34 cellular contexts compared by ENCODE assay signal in genomic region chr12:93924367-93924766, GRCh38.
"Had no signal": no experiment of that assay in that cellular context is flagged by ENCODE, and none has a peak within 500 bp of the region (broad histone marks: within the 10 kb centered on the region; RNA-seq: fewer than 3 reads in every experiment).

No MANE protein-coding gene starts in this region.

- DNase-seq: activated CD4-positive, alpha-beta memory T cell treated with anti-CD3 and anti-CD28 coated beads for 36 hours; activated CD4-positive, alpha-beta T cell treated with anti-CD3 and anti-CD28 coated beads for 36 hours; activated CD4-positive, alpha-beta T cell treated with anti-CD3 and anti-CD28 coated beads, Interleukin-2, amount 10 ng/mL, durations not matched to agents 24 days and 14 days; activated CD4-positive, CD25-positive, alpha-beta regulatory T cell; activated CD4-positive, CD25-positive, alpha-beta regulatory T cell treated with anti-CD3 and anti-CD28 coated beads, Interleukin-2, amount 50 U/mL, for 72 hours; activated CD8-positive, alpha-beta memory T cell treated with anti-CD3 and anti-CD28 coated beads, Interleukin-2, amount 10 ng/mL, durations not matched to agents 7 days and 5 days; activated CD8-positive, alpha-beta memory T cell treated with anti-CD3 and anti-CD28 coated beads, Interleukin-2, amount 50 U/mL, for 4 hours; activated CD8-positive, alpha-beta T cell treated with anti-CD3 and anti-CD28 coated beads, Interleukin-2, amount 10 ng/mL, durations not matched to agents 7 days and 5 days; activated effector memory CD4-positive, alpha-beta T cell treated with anti-CD3 and anti-CD28 coated beads, Interleukin-2, amount 50 U/mL, for 16 hours; activated naive CD4-positive, alpha-beta T cell treated with anti-CD3 and anti-CD28 coated beads for 36 hours; activated T-cell treated with anti-CD3 and anti-CD28 coated beads, Interleukin-2, amount 50 U/mL, for 1 hour; activated T-cell treated with anti-CD3 and anti-CD28 coated beads, Interleukin-2, amount 50 U/mL, for 48 hours; dorsolateral prefrontal cortex; effector memory CD4-positive, alpha-beta T cell; esophagus squamous epithelium; foreskin melanocyte; heart right ventricle; T-cell; T1000 had no signal

- H3K36me3 Mint-ChIP-seq: activated CD4-positive, alpha-beta memory T cell treated with anti-CD3 and anti-CD28 coated beads for 36 hours; activated CD8-positive, alpha-beta memory T cell treated with anti-CD3 and anti-CD28 coated beads, Interleukin-2, amount 10 ng/mL, durations not matched to agents 7 days and 5 days; T-cell had no signal

- ATAC-seq: activated CD4-positive, alpha-beta T cell treated with anti-CD3 and anti-CD28 coated beads for 36 hours; activated CD8-positive, alpha-beta memory T cell treated with anti-CD3 and anti-CD28 coated beads, Interleukin-2, amount 10 ng/mL, durations not matched to agents 7 days and 5 days; activated CD8-positive, alpha-beta T cell treated with anti-CD3 and anti-CD28 coated beads, Interleukin-2, amount 10 ng/mL, durations not matched to agents 7 days and 5 days; gastroesophageal sphincter; heart right ventricle had no signal

- H3K4me3 ChIP-seq: ascending aorta, breast epithelium, cardiac muscle cell, coronary artery, dorsolateral prefrontal cortex, esophagus squamous epithelium, gastroesophageal sphincter, heart right ventricle, hepatocyte had no signal

- H3K4me1 Mint-ChIP-seq: activated CD4-positive, alpha-beta T cell treated with anti-CD3 and anti-CD28 coated beads for 36 hours; brain; central memory CD8-positive, alpha-beta T cell had no signal

- H3K27ac Mint-ChIP-seq: activated CD4-positive, alpha-beta memory T cell treated with anti-CD3 and anti-CD28 coated beads for 36 hours; activated CD4-positive, alpha-beta T cell treated with anti-CD3 and anti-CD28 coated beads for 36 hours; activated CD4-positive, alpha-beta T cell treated with anti-CD3 and anti-CD28 coated beads, Interleukin-2, amount 10 ng/mL, durations not matched to agents 24 days and 14 days; activated CD8-positive, alpha-beta memory T cell treated with anti-CD3 and anti-CD28 coated beads, Interleukin-2, amount 10 ng/mL, durations not matched to agents 7 days and 5 days; activated CD8-positive, alpha-beta T cell treated with anti-CD3 and anti-CD28 coated beads, Interleukin-2, amount 10 ng/mL, durations not matched to agents 7 days and 5 days; activated naive CD4-positive, alpha-beta T cell treated with anti-CD3 and anti-CD28 coated beads for 36 hours; activated naive CD8-positive, alpha-beta T cell; activated T-helper 1 cell treated with anti-CD3 and anti-CD28 coated beads, Interleukin-12 subunit alpha, Interleukin-12 subunit beta, Interleukin-2, Interleukin-4 antibody, amounts not matched to agents 30 ng/mL and 10 ng/mL and 1 ng/mL, durations not matched to agents 14 hours and 24 hours and 36 hours; activated T-helper 2 cell treated with anti-CD3 and anti-CD28 coated beads, Interferon-gamma antibody, Interleukin-2, Interleukin-4, amounts not matched to agents 10 μg/mL and 5 μg/mL and 100 μg/mL, durations not matched to agents 14 hours and 24 hours and 36 hours; brain; dendritic cell treated with granulocyte-macrophage colony-stimulating factor and Interleukin-4, amounts not matched to agents 40 ng/mL and 50 ng/mL, for 4 days; T-cell; T-helper 1 cell treated with Interleukin-12 subunit alpha and Interleukin-12 subunit beta and Interleukin-4 antibody, amounts not matched to agents 30 μg/mL and 1 μg/mL, for 36 hours; T-helper 2 cell treated with Interferon-gamma antibody and Interleukin-4, amounts not matched to agents 5 μg/mL and 100 μg/mL, for 36 hours had no signal

- H3K27me3 Mint-ChIP-seq: activated CD4-positive, alpha-beta memory T cell treated with anti-CD3 and anti-CD28 coated beads for 36 hours; activated CD4-positive, alpha-beta T cell treated with anti-CD3 and anti-CD28 coated beads for 36 hours; activated CD4-positive, alpha-beta T cell treated with anti-CD3 and anti-CD28 coated beads, Interleukin-2, amount 10 ng/mL, durations not matched to agents 24 days and 14 days; activated naive CD8-positive, alpha-beta T cell; dendritic cell treated with granulocyte-macrophage colony-stimulating factor and Interleukin-4, amounts not matched to agents 40 ng/mL and 50 ng/mL, for 4 days; T-cell had no signal

- H2AFZ ChIP-seq: hepatocyte had no signal

- H3K9me3 Mint-ChIP-seq: central memory CD8-positive, alpha-beta T cell had no signal

- H3K27me3 ChIP-seq: ascending aorta, breast epithelium, cardiac muscle cell, dorsolateral prefrontal cortex, esophagus squamous epithelium, gastroesophageal sphincter, heart right ventricle, hepatocyte had no signal

- H3K4me1 ChIP-seq: breast epithelium, esophagus squamous epithelium, gastroesophageal sphincter had no signal

- H3K27ac ChIP-seq: ascending aorta, breast epithelium, cardiac muscle cell, coronary artery, dorsolateral prefrontal cortex, epithelial cell of prostate, esophagus squamous epithelium, gastroesophageal sphincter, heart right ventricle, hepatocyte had no signal

- H3K4me2 ChIP-seq: hepatocyte had no signal

- H3K4me3 Mint-ChIP-seq: activated CD4-positive, alpha-beta memory T cell treated with anti-CD3 and anti-CD28 coated beads for 36 hours; activated CD4-positive, alpha-beta T cell treated with anti-CD3 and anti-CD28 coated beads for 36 hours; activated CD4-positive, alpha-beta T cell treated with anti-CD3 and anti-CD28 coated beads, Interleukin-2, amount 10 ng/mL, durations not matched to agents 24 days and 14 days; activated CD8-positive, alpha-beta memory T cell treated with anti-CD3 and anti-CD28 coated beads, Interleukin-2, amount 10 ng/mL, durations not matched to agents 7 days and 5 days; activated CD8-positive, alpha-beta T cell treated with anti-CD3 and anti-CD28 coated beads, Interleukin-2, amount 10 ng/mL, durations not matched to agents 7 days and 5 days; activated naive CD4-positive, alpha-beta T cell treated with anti-CD3 and anti-CD28 coated beads for 36 hours; activated naive CD8-positive, alpha-beta T cell; activated T-helper 1 cell treated with anti-CD3 and anti-CD28 coated beads, Interleukin-12 subunit alpha, Interleukin-12 subunit beta, Interleukin-2, Interleukin-4 antibody, amounts not matched to agents 30 ng/mL and 10 ng/mL and 1 ng/mL, durations not matched to agents 14 hours and 24 hours and 36 hours; brain; central memory CD8-positive, alpha-beta T cell; dendritic cell treated with granulocyte-macrophage colony-stimulating factor and Interleukin-4, amounts not matched to agents 40 ng/mL and 50 ng/mL, for 4 days; T-cell; T-helper 1 cell treated with Interleukin-12 subunit alpha and Interleukin-12 subunit beta and Interleukin-4 antibody, amounts not matched to agents 30 μg/mL and 1 μg/mL, for 36 hours; T-helper 2 cell treated with Interferon-gamma antibody and Interleukin-4, amounts not matched to agents 5 μg/mL and 100 μg/mL, for 36 hours had no signal

- H3K36me3 ChIP-seq: ascending aorta, breast epithelium, cardiac muscle cell, esophagus squamous epithelium, gastroesophageal sphincter, heart right ventricle had no signal

- H3K79me2 ChIP-seq: hepatocyte had no signal
